1 cellular context compared by ENCODE assay signal in genomic region chr14:87233266-87233665, GRCh38.
TF ChIP-seq lines count a peak whose summit lies in the region.

No MANE protein-coding gene starts in this region.

TF ChIP-seq in GM23338, 12 proteins besides CTCF, POLR2A, EP300 and RAD21 (continued from another document):
- TF ChIP-seq ZNF462 (CRISPR knock-in tag; IDR thresholded peaks at IDR 0.05): no peak
- no peak for TF ChIP-seq REST (IDR thresholded peaks at IDR 0.05; ENCODE audit: unreplicated experiment)
- no peak for TF ChIP-seq EZH2 (IDR thresholded peaks at IDR 0.05; ENCODE audit: low read depth, unreplicated experiment)
- TF ChIP-seq CREB1 (CRISPR knock-in tag; IDR thresholded peaks at IDR 0.05; ENCODE audit: low read depth): no peak
- TF ChIP-seq JUNB (IDR thresholded peaks at IDR 0.05; ENCODE audit: unreplicated experiment): no peak
